In the genomic region with DNA sequence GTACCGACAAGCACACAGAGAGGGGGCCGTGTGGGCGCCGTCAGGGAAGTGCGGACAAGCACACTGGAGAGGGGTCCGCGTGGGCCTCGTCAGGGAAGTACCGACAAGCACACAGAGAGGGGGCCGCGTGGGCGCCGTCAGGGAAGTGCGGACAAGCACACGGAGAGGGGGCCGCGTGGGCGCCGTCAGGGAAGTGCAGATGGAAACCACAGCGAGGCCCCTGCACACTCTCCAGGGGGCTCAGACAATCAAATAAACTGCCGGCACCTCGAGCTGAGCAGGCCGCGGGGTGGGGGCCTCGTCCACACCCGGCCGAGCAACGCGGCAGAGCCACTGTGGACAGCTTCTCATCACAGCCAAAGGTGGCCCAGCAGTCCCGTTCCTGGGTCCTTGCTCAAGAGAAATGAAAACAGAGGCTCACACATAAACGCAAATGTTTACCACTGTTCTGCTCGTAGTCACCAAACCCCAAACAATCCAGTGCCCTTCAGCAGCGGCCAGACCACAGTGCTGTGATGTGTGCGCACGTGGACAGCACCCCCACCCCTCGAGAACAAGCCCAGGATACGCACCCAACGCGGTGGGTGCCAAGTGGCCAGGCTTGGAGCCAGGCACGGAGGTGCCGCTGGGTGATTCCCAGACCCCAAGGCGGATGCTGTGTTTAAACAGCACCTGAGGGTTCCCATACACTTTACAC, we compare ENCODE assay signal across 21 cellular contexts. TPM values are rescaled to one million over a fixed set of nuclear protein-coding genes. Genes with fewer than 3 reads are reported as not detected.
DNase-seq lines count a peak whose midpoint lies in the region; ATAC-seq and TF ChIP-seq lines count a peak whose summit lies in the region.
"Had no signal": no experiment of that assay in that cellular context is flagged by ENCODE, and none has a peak within 500 bp of the region (broad histone marks: within the 10 kb centered on the region; RNA-seq: fewer than 3 reads in every experiment).

No MANE protein-coding gene starts in this region.

- no peak overlapping the region for H3K4me3 Mint-ChIP-seq in natural killer cell treated with Interleukin-12 subunit alpha and Interleukin-12 subunit beta and Interleukin-15 and Interleukin-18, amount 100 ng/mL, for 72 hours
- H3K4me3 Mint-ChIP-seq: activated CD4-positive, alpha-beta T cell treated with anti-CD3 and anti-CD28 coated beads for 36 hours; effector memory CD8-positive, alpha-beta T cell; H9; IgD-negative memory B cell; T-helper 1 cell treated with Interleukin-12 subunit alpha and Interleukin-12 subunit beta and Interleukin-4 antibody, amounts not matched to agents 30 μg/mL and 1 μg/mL, for 36 hours had no signal

- no peaks in the 10 kb centered on the region; the same call in 1 of the 2 replicates for H3K36me3 ChIP-seq in IMR-90 (ENCODE audit: control insufficient read depth, insufficient read depth, low read length)
- H3K36me3 ChIP-seq in effector memory CD4-positive, alpha-beta T cell (ENCODE audit: control insufficient read depth, insufficient read depth, low read length): peaks cover 10% of the 10 kb centered on the region
- H3K36me3 ChIP-seq: pancreas had no signal

- H2BK120ac ChIP-seq in IMR-90 (ENCODE audit: low read depth, low read length): no peak overlapping the region

- no peak overlapping the region for H3K23ac ChIP-seq in IMR-90 (ENCODE audit: low read depth, low read length)

- dilution Hi-C loops in IMR-90 (cut with HindIII; ENCODE audit: low sequenced_read_pairs, unreplicated experiment): no loop called here

- no peak overlapping the region for H3K9ac ChIP-seq in IMR-90 (ENCODE audit: low read depth, low read length)

- no peak for TF ChIP-seq RAD21 in IMR-90 (IDR thresholded peaks at IDR 0.05; ENCODE audit: low read length)

- H3K4me1 Mint-ChIP-seq in natural killer cell treated with Interleukin-12 subunit alpha and Interleukin-12 subunit beta and Interleukin-15 and Interleukin-18, amount 100 ng/mL, for 72 hours (ENCODE audit: low read depth in 2 of 2): peaks cover 0 to 8% of the 10 kb centered on the region in 2 donors

- POLR2A ChIA-PET in IMR-90 (lab: Charles Lee; ENCODE audit: unreplicated experiment): no interaction called here

- H3K27ac Mint-ChIP-seq in natural killer cell treated with Interleukin-12 subunit alpha and Interleukin-12 subunit beta and Interleukin-15 and Interleukin-18, amount 100 ng/mL, for 72 hours: no peak overlapping the region
- H3K27ac Mint-ChIP-seq: activated CD4-positive, alpha-beta T cell treated with anti-CD3 and anti-CD28 coated beads for 36 hours; IgD-negative memory B cell; T-helper 1 cell treated with Interleukin-12 subunit alpha and Interleukin-12 subunit beta and Interleukin-4 antibody, amounts not matched to agents 30 μg/mL and 1 μg/mL, for 36 hours had no signal

- no peaks in the 10 kb centered on the region for H3K9me1 ChIP-seq in IMR-90 (ENCODE audit: insufficient read depth, low read length)

- no peak overlapping the region for H4K91ac ChIP-seq in IMR-90 (ENCODE audit: insufficient read depth, low read depth, low read length)

- no peak overlapping the region for H3K4ac ChIP-seq in IMR-90 (ENCODE audit: low read depth, low read length)

- no peak overlapping the region for H3K18ac ChIP-seq in IMR-90 (ENCODE audit: low read depth, low read length)

- no peak for ATAC-seq in IMR-90 (ENCODE audit: low read depth)
- no peak for ATAC-seq in GM21367 (IDR thresholded peaks at IDR 0.05; ENCODE audit: unreplicated experiment)
- no peak for ATAC-seq in natural killer cell treated with Interleukin-12 subunit alpha and Interleukin-12 subunit beta and Interleukin-15 and Interleukin-18, amount 100 ng/mL, for 72 hours
- ATAC-seq: effector memory CD8-positive, alpha-beta T cell; esophagus mucosa had no signal

- H2BK5ac ChIP-seq in IMR-90 (ENCODE audit: low read depth, low read length, poor library complexity, severe bottlenecking): no peak overlapping the region

- in situ Hi-C loops in IMR-90 (cut with MboI; ENCODE audit: low sequenced_read_pairs): no loop called here

- H3K9me3 Mint-ChIP-seq in natural killer cell treated with Interleukin-12 subunit alpha and Interleukin-12 subunit beta and Interleukin-15 and Interleukin-18, amount 100 ng/mL, for 72 hours: no peaks in the 10 kb centered on the region
- H3K9me3 Mint-ChIP-seq: effector memory CD8-positive, alpha-beta T cell; H9; IgD-negative memory B cell; T-helper 1 cell treated with Interleukin-12 subunit alpha and Interleukin-12 subunit beta and Interleukin-4 antibody, amounts not matched to agents 30 μg/mL and 1 μg/mL, for 36 hours had no signal

- H3K56ac ChIP-seq in IMR-90 (ENCODE audit: extremely low read depth, insufficient read depth, low read length): no peak overlapping the region

- H3K27ac ChIP-seq in 22Rv1: 0 out of 2 replicates have a peak overlapping the region, but pooled peaks have one; percentile 65
- H3K27ac ChIP-seq in IMR-90 (ENCODE audit: insufficient read depth, low read length): no peak overlapping the region
- no peak overlapping the region for H3K27ac ChIP-seq in effector memory CD4-positive, alpha-beta T cell (ENCODE audit: insufficient read depth, low read length, poor library complexity, severe bottlenecking)
- H3K27ac ChIP-seq: pancreas, SK-N-MC had no signal

- no peaks in the 10 kb centered on the region for H4K20me1 ChIP-seq in IMR-90 (ENCODE audit: insufficient read depth, low read length)

- no peak overlapping the region for H2AFZ ChIP-seq in IMR-90 (replicated peaks; ENCODE audit: low read length, poor library complexity)

- no peaks in the 10 kb centered on the region for H3K9me3 ChIP-seq in IMR-90 (ENCODE audit: control insufficient read depth, insufficient read depth, low read length)
- no peaks in the 10 kb centered on the region for H3K9me3 ChIP-seq in effector memory CD4-positive, alpha-beta T cell (ENCODE audit: control insufficient read depth, low read length)
- H3K9me3 ChIP-seq: pancreas had no signal

- no peak overlapping the region for H2AK5ac ChIP-seq in IMR-90 (ENCODE audit: low read depth, low read length)

- H2AK9ac ChIP-seq in IMR-90 (replicated peaks; ENCODE audit: low read depth, low read length, poor library complexity): peak overlapping the region; percentile 77

- no TSS peak for BruUV-seq in IMR-90 (replicated peaks; lab: Mats Ljungman, UMichigan)

- H3K79me1 ChIP-seq in IMR-90 (ENCODE audit: low read depth in 1 of 2, low read length in 2 of 2): no peaks in the 10 kb centered on the region

- no peak overlapping the region for H3K4me2 ChIP-seq in IMR-90 (ENCODE audit: low read depth, low read length)

- no peak for DNase-seq in IMR-90
- DNase-seq in hippocampal formation (lab: John Stamatoyannopoulos, UW): peak; percentile 49 to 52
- peak in 6 of 10 donors; percentile 28 to 93 (median 68) for DNase-seq in posterior cingulate gyrus
- DNase-seq in effector memory CD4-positive, alpha-beta T cell: no peak
- no peak for DNase-seq in hepatic stellate cell (ENCODE audit: low spot score)
- no peak for DNase-seq in natural killer cell treated with Interleukin-12 subunit alpha and Interleukin-12 subunit beta and Interleukin-15 and Interleukin-18, amount 100 ng/mL, for 72 hours (ENCODE audit: low spot score)
- DNase-seq: activated gamma-delta T cell, brain microvascular endothelial cell, DND-41, NCI-H1105, NCI-H1930 had no signal

- H3K27me3 Mint-ChIP-seq in natural killer cell treated with Interleukin-12 subunit alpha and Interleukin-12 subunit beta and Interleukin-15 and Interleukin-18, amount 100 ng/mL, for 72 hours: peaks cover 0 to 4% of the 10 kb centered on the region in 2 donors
- H3K27me3 Mint-ChIP-seq: activated CD4-positive, alpha-beta T cell treated with anti-CD3 and anti-CD28 coated beads for 36 hours; effector memory CD8-positive, alpha-beta T cell had no signal

- no peak overlapping the region for H2BK20ac ChIP-seq in IMR-90 (ENCODE audit: low read depth, low read length)

- TF ChIP-seq CTCF in 22Rv1 (IDR thresholded peaks at IDR 0.05) (no peak), IMR-90 (conservative IDR thresholded peaks at IDR 0.05; ENCODE audit: low read depth, low read length) (no peak)

- H3K27me3 ChIP-seq in IMR-90 (ENCODE audit: control insufficient read depth, insufficient read depth, low read length): peaks cover 10% of the 10 kb centered on the region; the same call in 1 of the 2 replicates
- H3K27me3 ChIP-seq in effector memory CD4-positive, alpha-beta T cell (replicated peaks; ENCODE audit: control insufficient read depth, insufficient read depth, low read length, poor library complexity, severe bottlenecking): no peaks in the 10 kb centered on the region
- H3K27me3 ChIP-seq: pancreas had no signal

- H2BK15ac ChIP-seq in IMR-90 (ENCODE audit: low read depth, low read length): no peak overlapping the region

- CTCF ChIA-PET in IMR-90 (lab: Yijun Ruan, JAX): interaction anchor here (1.4 kb wide), 1 partner anchor 234 kb away, joined by 3 read pairs; no protein-coding TSS in a partner anchor

- intact Hi-C loops in IMR-90 (cut with micrococcal nuclease) (no loop called here), posterior cingulate gyrus (cut with DNase I) (no loop called here)

- H4K8ac ChIP-seq in IMR-90 (ENCODE audit: low read depth in 2 of 2, low read length in 2 of 2): no peak overlapping the region

- no peak for TF ChIP-seq POLR2A in IMR-90 (IDR thresholded peaks at IDR 0.05; ENCODE audit: low read depth, low read length)

- WGBS in IMR-90 (ENCODE audit: extremely low coverage in 2 of 2, insufficient read length in 1 of 2), 2 experiments: 83% methylated on average over 18 of the region's 42 CpGs; no CpG with 5 or more reads in 1 of the 2 experiments

- no peak overlapping the region for H3K4me3 ChIP-seq in IMR-90 (ENCODE audit: insufficient read depth, low read depth, low read length)
- no peak overlapping the region for H3K4me3 ChIP-seq in effector memory CD4-positive, alpha-beta T cell (ENCODE audit: insufficient read depth, low read depth, low read length, poor library complexity, severe bottlenecking)
- H3K4me3 ChIP-seq: pancreas, SK-N-MC had no signal

- no peak overlapping the region for H3K14ac ChIP-seq in IMR-90 (replicated peaks; ENCODE audit: low read depth, low read length)

- peaks cover 8% of the 10 kb centered on the region for H3K36me3 Mint-ChIP-seq in natural killer cell treated with Interleukin-12 subunit alpha and Interleukin-12 subunit beta and Interleukin-15 and Interleukin-18, amount 100 ng/mL, for 72 hours

- no peak overlapping the region for H4K5ac ChIP-seq in IMR-90 (ENCODE audit: low read depth, low read length)

- H3K4me1 ChIP-seq in IMR-90 (ENCODE audit: control insufficient read depth, insufficient read depth, low read length): no peaks in the 10 kb centered on the region; the same call in 1 of the 2 replicates
- peaks cover 20% of the 10 kb centered on the region for H3K4me1 ChIP-seq in effector memory CD4-positive, alpha-beta T cell (ENCODE audit: control insufficient read depth, insufficient read depth, low read length, poor library complexity, severe bottlenecking)

RNA-seq across cellular contexts. Expression of a gene that starts 24.7 kb away (rescaled TPM):
- under 0.01 TPM in 2 replicates for total RNA-seq in IMR-90 (2012; rRNA removed)
- polyA plus RNA-seq in IMR-90 (2012; rRNA removed): 0.06 and 0.07 TPM in 2 replicates
- 0.03 and 0.04 TPM in 2 replicates for polyA plus RNA-seq in IMR-90 (2012; cell fraction: cytosol; rRNA removed)
- 0.03 and 0.05 TPM in 2 replicates for polyA plus RNA-seq in IMR-90 (2012; cell fraction: nucleus; rRNA removed; ENCODE audit: low replicate concordance)
- total RNA-seq in natural killer cell treated with Interleukin-12 subunit alpha and Interleukin-12 subunit beta and Interleukin-15 and Interleukin-18, amount 100 ng/mL, for 72 hours: under 1 TPM in 1 of 2 donors, not detected in 1; 0.05 TPM
- polyA plus RNA-seq: IgD-negative memory B cell had no signal

RNA-seq across cellular contexts. Expression of a gene that starts 56.3 kb away (rescaled TPM):
- 2.8 and 2.9 TPM in 2 replicates for total RNA-seq in IMR-90 (2012; rRNA removed)
- 4.3 and 5.2 TPM in 2 replicates for polyA plus RNA-seq in IMR-90 (2012; rRNA removed)
- 1.8 and 3.9 TPM in 2 replicates for polyA plus RNA-seq in IMR-90 (2012; cell fraction: cytosol; rRNA removed)
- 8.1 and 8.8 TPM in 2 replicates for polyA plus RNA-seq in IMR-90 (2012; cell fraction: nucleus; rRNA removed; ENCODE audit: low replicate concordance)
- total RNA-seq in natural killer cell treated with Interleukin-12 subunit alpha and Interleukin-12 subunit beta and Interleukin-15 and Interleukin-18, amount 100 ng/mL, for 72 hours: 10 to 100 TPM; 15.3 to 58.1 TPM

Comparison
In these comparisons a context has a peak if more than half of its experiments do, and no peak if none do; other contexts are left out.
1. DNase-seq: peak in hippocampal formation (2 of 2) and posterior cingulate gyrus (6 of 10); none in IMR-90 (single experiment), effector memory CD4-positive, alpha-beta T cell (0 of 3), hepatic stellate cell (single experiment) and natural killer cell treated with Interleukin-12 subunit alpha and Interleukin-12 subunit beta and Interleukin-15 and Interleukin-18, amount 100 ng/mL, for 72 hours (single experiment).